1 cellular context compared by ENCODE assay signal in the genomic region with DNA sequence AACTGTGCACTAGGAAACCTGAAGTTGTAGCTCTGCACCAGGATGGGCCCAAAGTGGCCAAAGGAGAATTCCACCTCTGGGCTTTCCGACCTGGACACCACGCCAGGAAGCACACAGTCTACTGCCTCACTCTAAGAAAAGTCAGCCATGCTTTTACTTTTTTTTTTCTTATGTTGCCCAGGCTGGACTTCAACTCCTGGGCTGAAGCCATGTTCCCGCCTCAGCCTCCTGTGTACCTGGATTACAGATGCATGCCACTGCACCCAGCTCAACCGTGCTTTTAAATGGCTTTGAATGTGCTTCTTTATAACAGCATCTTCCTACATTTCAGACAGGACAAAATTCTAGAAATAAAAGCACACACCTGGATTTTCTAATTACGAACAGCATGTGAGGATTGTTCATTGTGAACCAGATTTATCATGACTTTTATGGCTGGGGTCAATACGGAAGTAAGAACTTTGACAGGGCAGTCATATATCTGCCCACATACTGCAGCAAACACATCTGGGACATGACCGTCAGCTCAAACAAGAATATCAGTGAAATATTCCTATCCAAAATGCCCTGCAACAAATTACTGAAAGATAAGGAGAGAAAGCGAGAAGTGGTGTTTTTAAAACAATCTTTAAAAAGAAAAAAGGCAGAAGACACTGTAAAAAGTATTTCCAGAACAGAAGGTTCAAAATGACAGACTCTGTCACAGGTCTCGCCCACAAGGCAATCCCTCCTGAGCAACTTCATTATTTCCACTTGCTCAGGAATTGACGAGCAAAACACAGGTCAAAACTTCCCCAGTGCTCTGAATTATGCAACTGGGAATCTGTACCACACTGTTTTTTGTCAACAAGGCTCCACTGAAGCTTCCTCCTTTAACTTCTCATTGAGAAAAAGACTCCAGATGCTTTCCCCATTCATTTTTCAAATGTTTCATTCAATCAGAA.
TF ChIP-seq lines count a peak whose summit lies in the region.

No MANE protein-coding gene starts in this region.

TF ChIP-seq in IMR-90, 13 proteins besides CTCF, POLR2A, EP300 and RAD21:
- TF ChIP-seq BHLHE40 (IDR thresholded peaks at IDR 0.05; ENCODE audit: low read depth, low read length) (no peak), MAFK (IDR thresholded peaks at IDR 0.05; ENCODE audit: low read depth, low read length) (no peak), RCOR1 (IDR thresholded peaks at IDR 0.05; ENCODE audit: insufficient replicate concordance, low read length) (no peak)
TF ChIP-seq in IMR-90: peak in this region for 0.
